20 cellular contexts compared by ENCODE assay signal in the genomic region with DNA sequence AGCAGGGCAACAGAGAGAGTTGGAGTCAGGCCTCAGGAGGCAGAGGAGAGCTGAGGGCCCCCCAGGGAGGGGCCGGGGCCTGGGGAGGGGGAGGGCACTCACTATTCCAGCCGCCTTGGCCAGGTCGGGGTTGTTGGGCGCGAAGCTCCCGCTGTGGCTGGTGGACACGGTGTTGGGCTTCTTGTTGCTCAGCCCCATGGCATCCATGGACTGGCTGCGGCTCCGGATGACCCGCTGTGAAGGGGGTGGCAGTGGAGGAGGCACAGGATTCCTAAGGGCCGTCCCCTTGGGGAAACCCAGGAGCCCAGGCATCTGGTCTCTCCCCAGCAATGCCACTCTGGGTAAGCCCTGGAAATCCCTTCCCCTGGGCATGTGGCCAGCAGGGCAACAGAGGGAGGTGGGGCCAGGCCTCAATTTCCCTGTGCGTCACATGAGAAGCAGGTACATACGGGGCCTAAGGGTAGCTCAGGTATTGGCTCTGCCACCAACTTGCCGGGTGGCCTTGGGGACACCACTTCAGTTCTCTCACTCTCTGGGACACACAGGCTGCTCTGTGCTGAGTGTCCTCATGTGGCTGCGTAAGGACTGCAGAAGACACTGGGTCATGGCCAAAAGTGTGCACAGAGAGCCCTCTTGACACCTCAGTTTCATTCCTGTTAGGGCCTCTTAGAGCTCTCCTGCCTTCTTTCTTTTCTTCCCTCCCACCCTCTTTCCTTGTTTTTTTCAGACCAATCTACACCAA.
"Had no signal": no experiment of that assay in that cellular context is flagged by ENCODE, and none has a peak within 500 bp of the region (broad histone marks: within the 10 kb centered on the region; RNA-seq: fewer than 3 reads in every experiment).

No MANE protein-coding gene starts in this region.

- H3K9me3 ChIP-seq: mucosa of descending colon, pancreas, suprapubic skin, tibial artery had no signal

- H3K4me3 Mint-ChIP-seq: endodermal cell, natural killer cell, neural crest cell had no signal

- H3K27ac ChIP-seq: coronary artery, pancreas, suprapubic skin, tibial artery had no signal

- H3K27me3 ChIP-seq: pancreas had no signal

- H3K36me3 ChIP-seq: suprapubic skin had no signal

- DNase-seq: effector CD4-positive, alpha-beta T cell; endodermal cell; erythroblast; foreskin melanocyte; head of caudate nucleus; hippocampal formation; mucosa of descending colon; natural killer cell; occipital lobe; right cardiac atrium; stimulated activated CD4-positive, alpha-beta T cell treated with anti-CD3 and anti-CD28 coated beads, Interleukin-2, amount 100 ng/mL, for 48 hours; stimulated activated naive CD4-positive, alpha-beta T cell treated with Interleukin-2 at 50 U/mL for 16 hours; tibial artery had no signal

- H3K4me1 ChIP-seq: pancreas, suprapubic skin, tibial artery had no signal

- ATAC-seq: mucosa of descending colon, natural killer cell, pancreas, right cardiac atrium had no signal

- FAIRE-seq: endothelial cell of umbilical vein, pancreas had no signal

- H3K27ac Mint-ChIP-seq: endodermal cell, natural killer cell, progenitor cell of endocrine pancreas had no signal

- H3K36me3 Mint-ChIP-seq: natural killer cell had no signal

- H3K4me3 ChIP-seq: coronary artery, mucosa of descending colon, pancreas, smooth muscle cell, suprapubic skin, tibial artery had no signal

- H3K9me3 Mint-ChIP-seq: endodermal cell, natural killer cell, neural crest cell had no signal

- H3K4me2 ChIP-seq: smooth muscle cell had no signal
